ENCODE assay signal across 8 cellular contexts in the genomic region with DNA sequence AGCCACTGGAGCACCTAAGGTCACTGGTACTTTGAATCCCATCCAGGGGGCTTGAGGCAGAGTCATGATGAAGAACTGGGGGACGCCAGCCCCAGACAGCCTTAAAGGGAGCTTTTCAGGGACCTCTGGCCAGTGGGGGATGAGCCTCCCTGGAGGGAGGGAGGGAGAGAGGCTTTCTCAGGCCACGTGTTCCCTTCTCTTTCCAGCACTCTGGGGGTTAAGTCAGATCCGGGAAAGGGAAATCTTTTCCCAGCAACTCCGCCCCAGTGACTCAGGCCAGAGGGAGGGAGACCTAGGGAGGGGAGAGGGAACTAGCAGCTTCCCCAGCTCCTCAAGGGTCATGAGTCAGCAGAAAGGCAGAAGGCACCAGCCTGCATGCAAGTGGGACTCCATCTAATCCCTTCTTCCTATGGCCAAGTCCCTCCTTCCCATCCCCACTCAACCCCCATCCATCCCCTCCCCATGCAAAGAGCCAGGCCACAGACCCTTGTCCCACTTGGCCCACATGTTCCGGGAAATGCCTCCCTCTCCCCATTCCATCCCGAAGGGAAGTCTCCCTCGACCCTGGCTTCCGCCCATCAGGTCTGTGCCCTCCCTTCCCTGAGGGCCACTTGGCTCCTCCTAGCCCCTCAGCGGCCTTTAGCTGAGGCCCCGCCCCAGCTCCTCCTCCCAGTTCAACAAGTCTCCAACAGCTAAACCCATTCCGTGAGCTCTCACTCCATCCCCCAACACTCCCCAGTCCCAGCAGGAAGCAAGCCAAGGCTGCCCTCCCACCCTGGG. TPM values are rescaled to one million over a fixed set of nuclear protein-coding genes. Genes with fewer than 3 reads are reported as not detected.
DNase-seq lines count a peak whose midpoint lies in the region; ATAC-seq and TF ChIP-seq lines count a peak whose summit lies in the region.

No MANE protein-coding gene starts in this region.

- H3K4me2 ChIP-seq in neural progenitor cell: peak overlapping the region; percentile 74

- H2AFZ ChIP-seq in neural progenitor cell (replicated peaks): peak overlapping the region; percentile 17

- TF ChIP-seq CTCF in gastroesophageal sphincter (IDR thresholded peaks at IDR 0.05) (no peak), neural progenitor cell (IDR thresholded peaks at IDR 0.05) (no peak), transverse colon (IDR thresholded peaks at IDR 0.05) (no peak)

- no peaks in the 10 kb centered on the region for H3K9me3 Mint-ChIP-seq in activated naive CD4-positive, alpha-beta T cell treated with anti-CD3 and anti-CD28 coated beads, Interleukin-2, amount 50 U/mL, for 72 hours
- no peaks in the 10 kb centered on the region for H3K9me3 Mint-ChIP-seq in neural progenitor cell

- H3K27me3 ChIP-seq in gastroesophageal sphincter (no peaks in the 10 kb centered on the region), neural progenitor cell (no peaks in the 10 kb centered on the region), transverse colon (no peaks in the 10 kb centered on the region)

- H3K36me3 Mint-ChIP-seq in activated naive CD4-positive, alpha-beta T cell treated with anti-CD3 and anti-CD28 coated beads, Interleukin-2, amount 50 U/mL, for 72 hours: peaks cover 16 to 25% of the 10 kb centered on the region in 2 donors
- H3K36me3 Mint-ChIP-seq in neural progenitor cell: peaks cover 15% of the 10 kb centered on the region

- peak; percentile 83 for DNase-seq in DMS79 (lab: John Stamatoyannopoulos, UW)
- peak; percentile 99 for DNase-seq in HS-27A (ENCODE audit: low read depth)
- peak; percentile 62 to 74 for DNase-seq in activated naive CD4-positive, alpha-beta T cell treated with anti-CD3 and anti-CD28 coated beads, Interleukin-2, amount 50 U/mL, for 72 hours (ENCODE audit: low spot score in 2 of 2)
- peak; percentile 96 for DNase-seq in neural progenitor cell (ENCODE audit: low spot score)
- DNase-seq in transverse colon: peak; percentile 92

- peak; percentile 19 to 56 for ATAC-seq in activated naive CD4-positive, alpha-beta T cell treated with anti-CD3 and anti-CD28 coated beads, Interleukin-2, amount 50 U/mL, for 72 hours
- ATAC-seq in gastroesophageal sphincter (peak; percentile 91), HG03521 (IDR thresholded peaks at IDR 0.05; ENCODE audit: unreplicated experiment) (no peak)

- H4K20me1 ChIP-seq in neural progenitor cell (ENCODE audit: low read depth): peaks cover 4% of the 10 kb centered on the region

- H3K36me3 ChIP-seq in gastroesophageal sphincter (peaks cover 0 to 35% of the 10 kb centered on the region in 2 donors), neural progenitor cell (no peaks in the 10 kb centered on the region), transverse colon (peaks cover 0 to 26% (median 11%) of the 10 kb centered on the region in 4 donors)

- peaks cover 29% of the 10 kb centered on the region for H3K4me1 Mint-ChIP-seq in neural progenitor cell

- H3K27me3 Mint-ChIP-seq in neural progenitor cell (ENCODE audit: insufficient read depth, low read depth): peaks cover 2% of the 10 kb centered on the region

- peak overlapping the region in 1 of 2 donors; percentile 96 for H3K27ac Mint-ChIP-seq in activated naive CD4-positive, alpha-beta T cell treated with anti-CD3 and anti-CD28 coated beads, Interleukin-2, amount 50 U/mL, for 72 hours
- no peak overlapping the region for H3K27ac Mint-ChIP-seq in neural progenitor cell

- TF ChIP-seq POLR2A in gastroesophageal sphincter (IDR thresholded peaks at IDR 0.05) (peak in 1 of 2 donors; percentile 35), transverse colon (IDR thresholded peaks at IDR 0.05) (peak; percentile 66)

- H3F3A ChIP-seq in neural progenitor cell (ENCODE audit: low read depth): peaks cover 37% of the 10 kb centered on the region

- in situ Hi-C loops in transverse colon (cut with MboI; ENCODE audit: low pct_ligation_motif_present in 1 of 4, low pct_unique_long_range_greater_than_20kb in 1 of 4, low sequenced_read_pairs in 3 of 4): loop anchor here in 3 of 4 donors (10.0 to 25.0 kb wide), 3 partner anchors 119 to 201 kb away; partner anchors contain the start of genes TAPBPL (in 3 of the 3), VAMP1 (in 2 of the 3) and GAPDH (in 1 of the 3)

- H3K9me3 ChIP-seq in gastroesophageal sphincter (no peaks in the 10 kb centered on the region), neural progenitor cell (ENCODE audit: low read depth) (no peaks in the 10 kb centered on the region), transverse colon (no peaks in the 10 kb centered on the region)

- H3K4me3 ChIP-seq in gastroesophageal sphincter (peak overlapping the region; percentile 32 to 93), neural progenitor cell (peak overlapping the region; percentile 37), transverse colon (peak overlapping the region; percentile 26 to 84 (median 32))

- no peak overlapping the region for H3K4me3 Mint-ChIP-seq in neural progenitor cell

- peaks cover 67% of the 10 kb centered on the region for H3K79me2 ChIP-seq in neural progenitor cell (ENCODE audit: low read depth)

- H3K27ac ChIP-seq in gastroesophageal sphincter (peak overlapping the region; percentile 95 to 98 (median 97)), neural progenitor cell (peak overlapping the region; percentile 92), transverse colon (peak overlapping the region; percentile 94 to 99 (median 98))

- intact Hi-C loops in transverse colon (cut with DNase I; ENCODE audit: low total_unique reads): loop anchor here (5.0 to 10.0 kb wide), 2 partner anchors 46 to 219 kb away; partner anchors contain the start of genes IFFO1 and LTBR

- peaks cover 8 to 88% (median 50%) of the 10 kb centered on the region in 3 donors for H3K4me1 ChIP-seq in gastroesophageal sphincter
- H3K4me1 ChIP-seq in neural progenitor cell: peaks cover 52% of the 10 kb centered on the region
- H3K4me1 ChIP-seq in transverse colon: peaks cover 39 to 87% (median 77%) of the 10 kb centered on the region in 4 donors

- no peak overlapping the region for H3K9ac ChIP-seq in neural progenitor cell

- 0 to 2% methylated on average over 5 to 9 of the region's 11 CpGs for WGBS in gastroesophageal sphincter (ENCODE audit: low coverage in 1 of 2), 2 donors
- 6% methylated on average over 11 of the region's 11 CpGs; no CpG with 5 or more reads in 1 of the 2 donors for WGBS in transverse colon (ENCODE audit: low coverage in 1 of 2), 2 donors

- TF ChIP-seq EP300 in gastroesophageal sphincter (IDR thresholded peaks at IDR 0.05) (no peak), transverse colon (IDR thresholded peaks at IDR 0.05; ENCODE audit: low read depth) (peak; percentile 97)

TF ChIP-seq in PFSK-1, 5 proteins besides CTCF, POLR2A, EP300 and RAD21 (continues in another document):
- TF ChIP-seq SIN3A (IDR thresholded peaks at IDR 0.05; ENCODE audit: borderline replicate concordance, insufficient read depth, low read length): peak; percentile 69; the same call in 1 of the 2 replicates
- TF ChIP-seq FOXP2 (optimal IDR thresholded peaks at IDR 0.05; ENCODE audit: borderline replicate concordance, extremely low read depth, extremely low read length, insufficient read depth): no peak
- 0 out of 2 replicates have a peak, but pooled peaks have one; percentile 61 for TF ChIP-seq TAF1 (IDR thresholded peaks at IDR 0.05; ENCODE audit: borderline replicate concordance, insufficient read depth, low read length)
- TF ChIP-seq POLR2AphosphoS5 (IDR thresholded peaks at IDR 0.05; ENCODE audit: low read depth, low read length): peak; percentile 66; the same call in 1 of the 2 replicates

RNA-seq across cellular contexts. Expression of gene TNFRSF1A, which starts 5.6 kb away (rescaled TPM):
- 132 TPM for polyA plus RNA-seq in PFSK-1 (2012; ENCODE audit: insufficient read length, low read depth)
- 10 to 100 TPM; 49.3 to 62.6 TPM for total RNA-seq in activated naive CD4-positive, alpha-beta T cell treated with anti-CD3 and anti-CD28 coated beads, Interleukin-2, amount 50 U/mL, for 72 hours
- total RNA-seq in gastroesophageal sphincter (100 to 1,000 TPM; 150 to 356 (median 227) TPM), neural progenitor cell (ENCODE audit: low replicate concordance) (21.8 and 24.7 TPM in 2 replicates), transverse colon (100 to 1,000 TPM; 229 to 317 (median 258) TPM)

RNA-seq across cellular contexts. Expression of gene PLEKHG6, which starts 25.8 kb away (rescaled TPM):
- polyA plus RNA-seq in PFSK-1 (2012; ENCODE audit: insufficient read length, low read depth): not detected
- total RNA-seq in activated naive CD4-positive, alpha-beta T cell treated with anti-CD3 and anti-CD28 coated beads, Interleukin-2, amount 50 U/mL, for 72 hours: not detected
- total RNA-seq in gastroesophageal sphincter: 10 to 100 TPM in 1 of 4 donors, 1 to 10 TPM in 1, under 1 TPM in 2; 0.35 to 44.5 (median 1.3) TPM
- total RNA-seq in neural progenitor cell (ENCODE audit: low replicate concordance): 0.86 and 1.7 TPM in 2 replicates
- total RNA-seq in transverse colon: 100 to 1,000 TPM; 142 to 373 (median 198) TPM

RNA-seq across cellular contexts. Expression of gene SCNN1A, which starts 39.1 kb away (rescaled TPM):
- polyA plus RNA-seq in PFSK-1 (2012; ENCODE audit: insufficient read length, low read depth): 1.4 TPM
- 1 to 10 TPM; 1.1 to 2.8 TPM for total RNA-seq in activated naive CD4-positive, alpha-beta T cell treated with anti-CD3 and anti-CD28 coated beads, Interleukin-2, amount 50 U/mL, for 72 hours
- 10 to 100 TPM in 1 of 4 donors, 1 to 10 TPM in 1, under 1 TPM in 1, not detected in 1; 0.62 to 19.9 (median 5.2) TPM for total RNA-seq in gastroesophageal sphincter
- total RNA-seq in neural progenitor cell (ENCODE audit: low replicate concordance): 1.2 and 5.0 TPM in 2 replicates
- 100 to 1,000 TPM; 151 to 757 (median 502) TPM for total RNA-seq in transverse colon

RNA-seq across cellular contexts. Expression of gene LTBR, which starts 47.7 kb away (rescaled TPM):
- 233 TPM for polyA plus RNA-seq in PFSK-1 (2012; ENCODE audit: insufficient read length, low read depth)
- 1 to 10 TPM; 2.0 to 3.1 TPM for total RNA-seq in activated naive CD4-positive, alpha-beta T cell treated with anti-CD3 and anti-CD28 coated beads, Interleukin-2, amount 50 U/mL, for 72 hours
- 100 to 1,000 TPM in 3 of 4 donors, 10 to 100 TPM in 1; 86.5 to 139 (median 119) TPM for total RNA-seq in gastroesophageal sphincter
- total RNA-seq in neural progenitor cell (ENCODE audit: low replicate concordance): 0.25 TPM in 1 of 2 replicates, not detected in the other
- total RNA-seq in transverse colon: 100 to 1,000 TPM; 148 to 367 (median 208) TPM

Comparison
In these comparisons a context has a peak if more than half of its experiments do, and no peak if none do; other contexts are left out.
1. RNA of gene SCNN1A, which starts 39.1 kb away (total RNA-seq): 151 to 757 TPM in transverse colon; 0.62 to 19.9 TPM in gastroesophageal sphincter, 1.1 to 2.8 TPM in activated naive CD4-positive, alpha-beta T cell treated with anti-CD3 and anti-CD28 coated beads, Interleukin-2, amount 50 U/mL, for 72 hours and 1.2 to 5.0 TPM in neural progenitor cell; every median in the first group is over 4 times any median in the second.
2. Peak in every context shown above with its lines, with median percentiles within 50 percentile points of each other: DNase-seq, H3K27ac ChIP-seq and H3K4me3 ChIP-seq.